In genomic region chr6:108363113-108363512, GRCh38 we compare ENCODE assay signal across 29 cellular contexts.
"Had no signal": no experiment of that assay in that cellular context is flagged by ENCODE, and none has a peak within 500 bp of the region (broad histone marks: within the 10 kb centered on the region; RNA-seq: fewer than 3 reads in every experiment).

No MANE protein-coding gene starts in this region.

- H3K9me3 ChIP-seq: ascending aorta, Peyer's patch, SJCRH30, SK-N-SH had no signal

- H3K9ac ChIP-seq: SK-N-SH had no signal

- H3K9me3 Mint-ChIP-seq: activated naive CD4-positive, alpha-beta T cell treated with anti-CD3 and anti-CD28 coated beads, Interleukin-2, amount 50 U/mL, for 24 hours; activated T-helper 1 cell treated with anti-CD3 and anti-CD28 coated beads, Interleukin-12 subunit alpha, Interleukin-12 subunit beta, Interleukin-2, Interleukin-4 antibody, amounts not matched to agents 30 ng/mL and 10 ng/mL and 1 ng/mL, durations not matched to agents 14 hours and 24 hours and 36 hours; brain; central memory CD8-positive, alpha-beta T cell; T-helper 1 cell treated with Interleukin-12 subunit alpha and Interleukin-12 subunit beta and Interleukin-4 antibody, amounts not matched to agents 30 μg/mL and 1 μg/mL, for 36 hours had no signal

- DNase-seq: activated CD4-positive, alpha-beta T cell treated with anti-CD3 and anti-CD28 coated beads for 48 hours; activated CD4-positive, alpha-beta T cell treated with anti-CD3 and anti-CD28 coated beads, Interleukin-2, amount 50 U/mL, for 4 hours; activated CD4-positive, CD25-positive, alpha-beta regulatory T cell treated with anti-CD3 and anti-CD28 coated beads, Interleukin-2, amount 50 U/mL, for 72 hours; activated CD8-positive, alpha-beta memory T cell treated with anti-CD3 and anti-CD28 coated beads, Interleukin-2, amount 50 U/mL, for 48 hours; activated CD8-positive, alpha-beta T cell treated with anti-CD3 and anti-CD28 coated beads, Interleukin-2, amount 10 ng/mL, durations not matched to agents 7 days and 5 days; activated effector memory CD4-positive, alpha-beta T cell treated with Interleukin-2 at 50 U/mL for 16 hours; activated naive CD4-positive, alpha-beta T cell; activated T-cell treated with anti-CD3 and anti-CD28 coated beads, Interleukin-2, amount 50 U/mL, for 1 hour; MV-4-11; NCI-H1105; NCI-H1436; NCI-H1694 treated with DMSO at 0.1 percent for 48 hours; NCI-H2029 treated with DMSO at 0.1 percent for 48 hours; NCI-H2227 treated with DMSO at 0.1 percent for 48 hours; NCI-H446 treated with DMSO at 0.1 percent for 48 hours; NCI-H526 treated with DMSO at 0.1 percent for 48 hours; NCI-H82; Peyer's patch; Right ventricle myocardium superior; SJCRH30; SK-N-SH; SW 1271 had no signal

- ATAC-seq: activated CD8-positive, alpha-beta T cell treated with anti-CD3 and anti-CD28 coated beads, Interleukin-2, amount 10 ng/mL, durations not matched to agents 7 days and 5 days had no signal

- H3K4me1 Mint-ChIP-seq: activated naive CD4-positive, alpha-beta T cell treated with anti-CD3 and anti-CD28 coated beads, Interleukin-2, amount 50 U/mL, for 24 hours; central memory CD8-positive, alpha-beta T cell had no signal

- H3K27me3 Mint-ChIP-seq: activated naive CD4-positive, alpha-beta T cell treated with anti-CD3 and anti-CD28 coated beads, Interleukin-2, amount 50 U/mL, for 24 hours; brain; central memory CD8-positive, alpha-beta T cell had no signal

- H3K4me2 ChIP-seq: SK-N-SH had no signal

- H3K27me3 ChIP-seq: ascending aorta, Peyer's patch, SJCRH30 had no signal

- H3K27ac ChIP-seq: ascending aorta, Peyer's patch, RWPE1, SJCRH30 had no signal

- H3K27ac Mint-ChIP-seq: activated CD8-positive, alpha-beta T cell treated with anti-CD3 and anti-CD28 coated beads, Interleukin-2, amount 10 ng/mL, durations not matched to agents 7 days and 5 days; activated naive CD4-positive, alpha-beta T cell treated with anti-CD3 and anti-CD28 coated beads, Interleukin-2, amount 50 U/mL, for 24 hours; activated T-helper 1 cell treated with anti-CD3 and anti-CD28 coated beads, Interleukin-12 subunit alpha, Interleukin-12 subunit beta, Interleukin-2, Interleukin-4 antibody, amounts not matched to agents 30 ng/mL and 10 ng/mL and 1 ng/mL, durations not matched to agents 14 hours and 24 hours and 36 hours; T-helper 1 cell treated with Interleukin-12 subunit alpha and Interleukin-12 subunit beta and Interleukin-4 antibody, amounts not matched to agents 30 μg/mL and 1 μg/mL, for 36 hours had no signal

- H3K36me3 ChIP-seq: ascending aorta, Peyer's patch, SJCRH30 had no signal

- H3K4me3 Mint-ChIP-seq: activated CD8-positive, alpha-beta T cell treated with anti-CD3 and anti-CD28 coated beads, Interleukin-2, amount 10 ng/mL, durations not matched to agents 7 days and 5 days; activated naive CD4-positive, alpha-beta T cell treated with anti-CD3 and anti-CD28 coated beads, Interleukin-2, amount 50 U/mL, for 24 hours; activated T-helper 1 cell treated with anti-CD3 and anti-CD28 coated beads, Interleukin-12 subunit alpha, Interleukin-12 subunit beta, Interleukin-2, Interleukin-4 antibody, amounts not matched to agents 30 ng/mL and 10 ng/mL and 1 ng/mL, durations not matched to agents 14 hours and 24 hours and 36 hours; central memory CD8-positive, alpha-beta T cell; T-helper 1 cell treated with Interleukin-12 subunit alpha and Interleukin-12 subunit beta and Interleukin-4 antibody, amounts not matched to agents 30 μg/mL and 1 μg/mL, for 36 hours had no signal

- H3K4me3 ChIP-seq: ascending aorta, Peyer's patch, SJCRH30 had no signal

- H3K4me1 ChIP-seq: ascending aorta, Peyer's patch, SJCRH30 had no signal
